Comparison of ENCODE assay signal across 10 cellular contexts in genomic region chr10:114401195-114401741, GRCh38. TPM values are rescaled to one million over a fixed set of nuclear protein-coding genes. Genes with fewer than 3 reads are reported as not detected.
DNase-seq lines count a peak whose midpoint lies in the region; ATAC-seq and TF ChIP-seq lines count a peak whose summit lies in the region.
"Had no signal": no experiment of that assay in that cellular context is flagged by ENCODE, and none has a peak within 500 bp of the region (broad histone marks: within the 10 kb centered on the region; RNA-seq: fewer than 3 reads in every experiment).

No MANE protein-coding gene starts in this region.

- no peak for TF ChIP-seq CTCF in fibroblast of lung (conservative IDR thresholded peaks at IDR 0.05 in 1 of 2, IDR thresholded peaks at IDR 0.05 in 1 of 2; ENCODE audit: low read depth in 1 of 2, low read length in 2 of 2)

- ATAC-seq in GM19397 (IDR thresholded peaks at IDR 0.05; ENCODE audit: unreplicated experiment) (no peak), HG03432 (IDR thresholded peaks at IDR 0.05; ENCODE audit: unreplicated experiment) (no peak)
- ATAC-seq: activated CD8-positive, alpha-beta memory T cell treated with anti-CD3 and anti-CD28 coated beads, Interleukin-2, amount 10 ng/mL, durations not matched to agents 7 days and 5 days had no signal

- no peaks in the 10 kb centered on the region for H3K79me2 ChIP-seq in fibroblast of lung (ENCODE audit: control insufficient read depth, insufficient read depth, low read length)

- no peaks in the 10 kb centered on the region; the same call in 1 of the 2 replicates for H3K27me3 ChIP-seq in MG63
- peaks cover 20% of the 10 kb centered on the region for H3K27me3 ChIP-seq in fibroblast of lung (ENCODE audit: control insufficient read depth, insufficient read depth, low read length)

- peak; percentile 95 for DNase-seq in MG63
- peak; percentile 69 to 94 for DNase-seq in fibroblast of lung (ENCODE audit: low read depth in 2 of 2)
- DNase-seq in midbrain (lab: John Stamatoyannopoulos, UW): peak; percentile 14
- peak; percentile 79 for DNase-seq in ureter (ENCODE audit: low spot score)
- DNase-seq in activated naive CD4-positive, alpha-beta T cell treated with Interleukin-2 at 50 U/mL for 16 hours: no peak
- DNase-seq: activated CD8-positive, alpha-beta memory T cell treated with anti-CD3 and anti-CD28 coated beads, Interleukin-2, amount 10 ng/mL, durations not matched to agents 7 days and 5 days; central memory CD4-positive, alpha-beta T cell; NCI-H510A had no signal

- H3K4me2 ChIP-seq in fibroblast of lung (ENCODE audit: extremely low read depth, insufficient read depth, low read length): no peak overlapping the region

- peaks cover 28% of the 10 kb centered on the region for H3K4me1 ChIP-seq in fibroblast of lung (ENCODE audit: control insufficient read depth, extremely low read depth, insufficient read depth, low read length)

- no peak overlapping the region for H3K9ac ChIP-seq in fibroblast of lung (ENCODE audit: insufficient read depth, low read length)

- H3K36me3 ChIP-seq in MG63 (no peaks in the 10 kb centered on the region), fibroblast of lung (ENCODE audit: control insufficient read depth, insufficient read depth, low read length) (no peaks in the 10 kb centered on the region)

- H3K27ac ChIP-seq in fibroblast of lung (ENCODE audit: insufficient read depth, low read length): peak overlapping the region; percentile 56

- H2AFZ ChIP-seq in fibroblast of lung (ENCODE audit: low read length): no peak overlapping the region

- no peaks in the 10 kb centered on the region for H3K9me3 ChIP-seq in MG63
- H3K9me3 ChIP-seq in fibroblast of lung (ENCODE audit: control insufficient read depth, insufficient read depth, low read depth, low read length): no peaks in the 10 kb centered on the region

- no peaks in the 10 kb centered on the region for H4K20me1 ChIP-seq in fibroblast of lung (ENCODE audit: control insufficient read depth, extremely low read depth, insufficient read depth, low read length)

- H3K4me3 ChIP-seq in MG63 (no peak overlapping the region), fibroblast of lung (replicated peaks in 1 of 4; ENCODE audit: control extremely low read depth in 1 of 4, insufficient read depth in 1 of 4, low read depth in 3 of 4, low read length in 4 of 4) (no peak overlapping the region)

RNA-seq across cellular contexts. Expression of gene AFAP1L2, which starts 3.0 kb away (rescaled TPM):
- 3.4 and 3.8 TPM in 2 replicates for total RNA-seq in MG63 (2014; rRNA removed; shearing (Covaris generic); ENCODE audit: low replicate concordance)
- total RNA-seq in fibroblast of lung: 0.17 and 0.77 TPM in 2 replicates
- 0.43 and 9.6 TPM in 2 replicates for polyA plus RNA-seq in fibroblast of lung
- polyA plus RNA-seq in fibroblast of lung (2012): 0.38 and 8.2 TPM in 2 replicates
- polyA minus RNA-seq in fibroblast of lung (ENCODE audit: low replicate concordance): 1.1 and 33.0 TPM in 2 replicates
- total RNA-seq in ureter: 17.9 TPM
